Comparison of ENCODE assay signal across 15 cellular contexts in genomic region chr2:46051103-46051502, GRCh38.
DNase-seq lines count a peak whose midpoint lies in the region; ATAC-seq and TF ChIP-seq lines count a peak whose summit lies in the region.
"Had no signal": no experiment of that assay in that cellular context is flagged by ENCODE, and none has a peak within 500 bp of the region (broad histone marks: within the 10 kb centered on the region; RNA-seq: fewer than 3 reads in every experiment).

No MANE protein-coding gene starts in this region.

- no peaks in the 10 kb centered on the region for H4K20me1 ChIP-seq in neural progenitor cell (ENCODE audit: low read depth)

- H3K9me3 ChIP-seq in trophoblast cell (ENCODE audit: insufficient read depth, low read depth, low read length) = peaks cover 3% of the 10 kb centered on the region
- H3K9me3 ChIP-seq in neural progenitor cell (ENCODE audit: low read depth) = no peaks in the 10 kb centered on the region
- H3K9me3 ChIP-seq: BE2C had no signal

- H3K9me3 Mint-ChIP-seq in activated CD8-positive, alpha-beta T cell treated with anti-CD3 and anti-CD28 coated beads for 36 hours = no peaks in the 10 kb centered on the region
- no peaks in the 10 kb centered on the region for H3K9me3 Mint-ChIP-seq in activated CD8-positive, alpha-beta T cell treated with anti-CD3 and anti-CD28 coated beads, Interleukin-2, amount 10 ng/mL, durations not matched to agents 7 days and 5 days (ENCODE audit: insufficient read depth)
- no peaks in the 10 kb centered on the region for H3K9me3 Mint-ChIP-seq in stimulated activated naive CD8-positive, alpha-beta T cell treated with anti-CD3 and anti-CD28 coated beads, Interleukin-15, amount 100 ng/mL, for 72 hours
- peaks cover 2% of the 10 kb centered on the region for H3K9me3 Mint-ChIP-seq in neural progenitor cell
- H3K9me3 Mint-ChIP-seq: GM23338 had no signal

- CTCF ChIA-PET in activated CD8-positive, alpha-beta T cell treated with anti-CD3 and anti-CD28 coated beads for 36 hours (lab: Charles Lee) = interaction anchor here (3.6 kb wide), 1 partner anchor 12 kb away, joined by 18 read pairs; no protein-coding TSS in a partner anchor
- CTCF ChIA-PET in activated CD8-positive, alpha-beta T cell treated with anti-CD3 and anti-CD28 coated beads, Interleukin-2, amount 10 ng/mL, durations not matched to agents 7 days and 5 days (lab: Charles Lee) = interaction anchor here (4.3 kb wide), 1 partner anchor 11 kb away, joined by 30 read pairs; no protein-coding TSS in a partner anchor

- DNase-seq in activated CD8-positive, alpha-beta T cell treated with anti-CD3 and anti-CD28 coated beads for 36 hours = no peak
- no peak for DNase-seq in activated CD8-positive, alpha-beta T cell treated with anti-CD3 and anti-CD28 coated beads, Interleukin-2, amount 10 ng/mL, durations not matched to agents 7 days and 5 days
- no peak for DNase-seq in stimulated activated naive CD8-positive, alpha-beta T cell treated with anti-CD3 and anti-CD28 coated beads, Interleukin-15, amount 100 ng/mL, for 72 hours
- no peak for DNase-seq in stimulated activated naive CD8-positive, alpha-beta T cell treated with anti-CD3 and anti-CD28 coated beads, Interleukin-15, Interleukin-2, amounts not matched to agents 100 U/mL and 50 U/mL, for 24 hours
- DNase-seq in trophoblast cell (no peak), neural progenitor cell (ENCODE audit: low spot score) (no peak)
- no peak for DNase-seq in stimulated activated CD4-positive, alpha-beta T cell treated with anti-CD3 and anti-CD28 coated beads, Interleukin-4, amount 100 ng/mL, for 1 hour
- DNase-seq: 8988T; BE2C; CD4-positive, alpha-beta memory T cell; DMS79 had no signal

- TF ChIP-seq CTCF in activated CD8-positive, alpha-beta T cell treated with anti-CD3 and anti-CD28 coated beads for 36 hours (IDR thresholded peaks at IDR 0.05) = no peak
- TF ChIP-seq CTCF in neural progenitor cell (IDR thresholded peaks at IDR 0.05) = no peak

- no peak overlapping the region for H3K4ac ChIP-seq in trophoblast cell (ENCODE audit: low read depth, low read length)

- H3F3A ChIP-seq in neural progenitor cell (ENCODE audit: low read depth) = no peaks in the 10 kb centered on the region

- H3K18ac ChIP-seq in trophoblast cell (ENCODE audit: low read length) = no peak overlapping the region

- H3K36me3 Mint-ChIP-seq in activated CD8-positive, alpha-beta T cell treated with anti-CD3 and anti-CD28 coated beads for 36 hours (ENCODE audit: low read depth) = no peaks in the 10 kb centered on the region
- no peaks in the 10 kb centered on the region for H3K36me3 Mint-ChIP-seq in activated CD8-positive, alpha-beta T cell treated with anti-CD3 and anti-CD28 coated beads, Interleukin-2, amount 10 ng/mL, durations not matched to agents 7 days and 5 days (ENCODE audit: low read depth)
- peaks cover 4% of the 10 kb centered on the region for H3K36me3 Mint-ChIP-seq in neural progenitor cell

- no peaks in the 10 kb centered on the region for H3K27me3 ChIP-seq in trophoblast cell (ENCODE audit: insufficient read depth, low read length)
- H3K27me3 ChIP-seq in neural progenitor cell = no peaks in the 10 kb centered on the region
- H3K27me3 ChIP-seq: BE2C had no signal

- peak overlapping the region; percentile 22 for H3K14ac ChIP-seq in trophoblast cell (ENCODE audit: low read length)

- H3K9ac ChIP-seq in trophoblast cell (ENCODE audit: low read length) (no peak overlapping the region), neural progenitor cell (no peak overlapping the region)

- peaks cover 2% of the 10 kb centered on the region for H3K79me1 ChIP-seq in trophoblast cell (ENCODE audit: low read length)

- intact Hi-C loops in activated CD8-positive, alpha-beta T cell treated with anti-CD3 and anti-CD28 coated beads for 36 hours (cut with micrococcal nuclease) = no loop called here

- H2BK5ac ChIP-seq in trophoblast cell (ENCODE audit: low read depth, low read length, poor library complexity) = no peak overlapping the region

- H3K4me3 ChIP-seq in trophoblast cell (ENCODE audit: low read depth, low read length) (no peak overlapping the region), neural progenitor cell (no peak overlapping the region)
- H3K4me3 ChIP-seq: GM12878, GM23338 had no signal

- H3K36me3 ChIP-seq in trophoblast cell (ENCODE audit: control insufficient read depth in 1 of 2, insufficient read depth in 2 of 2, low read length in 2 of 2) (no peaks in the 10 kb centered on the region), neural progenitor cell (no peaks in the 10 kb centered on the region)

- H3K4me2 ChIP-seq in trophoblast cell (ENCODE audit: low read length) (no peak overlapping the region), neural progenitor cell (no peak overlapping the region)
- H3K4me2 ChIP-seq: GM23338 had no signal

- H2AFZ ChIP-seq in trophoblast cell (ENCODE audit: insufficient read depth, low read length, poor library complexity) = no peak overlapping the region
- H2AFZ ChIP-seq in neural progenitor cell (replicated peaks) = no peak overlapping the region
- H2AFZ ChIP-seq: GM23338 had no signal

- H3K4me1 ChIP-seq in trophoblast cell (ENCODE audit: control insufficient read depth in 1 of 2, insufficient read depth in 2 of 2, low read length in 2 of 2) (peaks cover 2 to 6% of the 10 kb centered on the region in 2 experiments), neural progenitor cell (no peaks in the 10 kb centered on the region)

- WGBS in trophoblast cell (ENCODE audit: extremely low coverage, insufficient coverage, insufficient read length) = no CpG with 5 or more reads among the region's 1 CpG

- H3K4me1 Mint-ChIP-seq in activated CD8-positive, alpha-beta T cell treated with anti-CD3 and anti-CD28 coated beads for 36 hours (ENCODE audit: low read depth) = peaks cover 11% of the 10 kb centered on the region
- H3K4me1 Mint-ChIP-seq in activated CD8-positive, alpha-beta T cell treated with anti-CD3 and anti-CD28 coated beads, Interleukin-2, amount 10 ng/mL, durations not matched to agents 7 days and 5 days (ENCODE audit: low read depth) = peaks cover 11% of the 10 kb centered on the region
- peaks cover 11% of the 10 kb centered on the region for H3K4me1 Mint-ChIP-seq in stimulated activated naive CD8-positive, alpha-beta T cell treated with anti-CD3 and anti-CD28 coated beads, Interleukin-15, amount 100 ng/mL, for 72 hours
- peaks cover 8% of the 10 kb centered on the region for H3K4me1 Mint-ChIP-seq in neural progenitor cell

- H3K79me2 ChIP-seq in trophoblast cell (ENCODE audit: control insufficient read depth, insufficient read depth, low read length, poor library complexity) (no peaks in the 10 kb centered on the region), neural progenitor cell (ENCODE audit: low read depth) (no peaks in the 10 kb centered on the region)

- no peak overlapping the region for H3K23ac ChIP-seq in trophoblast cell (ENCODE audit: low read length)

- no peak overlapping the region for H3K27ac ChIP-seq in trophoblast cell (ENCODE audit: low read depth, low read length)
- no peak overlapping the region for H3K27ac ChIP-seq in neural progenitor cell
- H3K27ac ChIP-seq: C4-2B, HL-60 had no signal

- H4K91ac ChIP-seq in trophoblast cell (ENCODE audit: low read depth, low read length) = no peak overlapping the region

- H3K4me3 Mint-ChIP-seq in activated CD8-positive, alpha-beta T cell treated with anti-CD3 and anti-CD28 coated beads for 36 hours = no peak overlapping the region
- no peak overlapping the region for H3K4me3 Mint-ChIP-seq in activated CD8-positive, alpha-beta T cell treated with anti-CD3 and anti-CD28 coated beads, Interleukin-2, amount 10 ng/mL, durations not matched to agents 7 days and 5 days
- no peak overlapping the region for H3K4me3 Mint-ChIP-seq in stimulated activated naive CD8-positive, alpha-beta T cell treated with anti-CD3 and anti-CD28 coated beads, Interleukin-15, amount 100 ng/mL, for 72 hours
- no peak overlapping the region for H3K4me3 Mint-ChIP-seq in neural progenitor cell
- H3K4me3 Mint-ChIP-seq: CD4-positive, alpha-beta memory T cell; GM23338 had no signal

- H3K27ac Mint-ChIP-seq in activated CD8-positive, alpha-beta T cell treated with anti-CD3 and anti-CD28 coated beads for 36 hours = no peak overlapping the region
- no peak overlapping the region for H3K27ac Mint-ChIP-seq in activated CD8-positive, alpha-beta T cell treated with anti-CD3 and anti-CD28 coated beads, Interleukin-2, amount 10 ng/mL, durations not matched to agents 7 days and 5 days
- H3K27ac Mint-ChIP-seq in stimulated activated naive CD8-positive, alpha-beta T cell treated with anti-CD3 and anti-CD28 coated beads, Interleukin-15, amount 100 ng/mL, for 72 hours = no peak overlapping the region
- H3K27ac Mint-ChIP-seq in neural progenitor cell = no peak overlapping the region
- H3K27ac Mint-ChIP-seq: GM23338 had no signal

- no peak overlapping the region for H2AK5ac ChIP-seq in trophoblast cell (ENCODE audit: low read length)

- no peak overlapping the region for H2BK12ac ChIP-seq in trophoblast cell (ENCODE audit: low read length)

- POLR2A ChIA-PET in activated CD8-positive, alpha-beta T cell treated with anti-CD3 and anti-CD28 coated beads for 36 hours (lab: Charles Lee) = interaction anchor here (0.6 to 1.7 kb wide), 2 partner anchors 19 to 25 kb away, joined by 3 read pairs; no protein-coding TSS in a partner anchor
- POLR2A ChIA-PET in activated CD8-positive, alpha-beta T cell treated with anti-CD3 and anti-CD28 coated beads, Interleukin-2, amount 10 ng/mL, durations not matched to agents 7 days and 5 days (lab: Charles Lee) = no interaction called here

- no peak overlapping the region for H4K12ac ChIP-seq in trophoblast cell (ENCODE audit: low read depth, low read length)

- no peaks in the 10 kb centered on the region for H3K27me3 Mint-ChIP-seq in activated CD8-positive, alpha-beta T cell treated with anti-CD3 and anti-CD28 coated beads for 36 hours
- H3K27me3 Mint-ChIP-seq in activated CD8-positive, alpha-beta T cell treated with anti-CD3 and anti-CD28 coated beads, Interleukin-2, amount 10 ng/mL, durations not matched to agents 7 days and 5 days (ENCODE audit: low read depth) = no peaks in the 10 kb centered on the region
- H3K27me3 Mint-ChIP-seq in stimulated activated naive CD8-positive, alpha-beta T cell treated with anti-CD3 and anti-CD28 coated beads, Interleukin-15, amount 100 ng/mL, for 72 hours = no peaks in the 10 kb centered on the region
- peaks cover 5% of the 10 kb centered on the region for H3K27me3 Mint-ChIP-seq in neural progenitor cell (ENCODE audit: insufficient read depth, low read depth)
- H3K27me3 Mint-ChIP-seq: CD4-positive, alpha-beta memory T cell had no signal

- no peak overlapping the region for H2BK120ac ChIP-seq in trophoblast cell (ENCODE audit: insufficient read depth, low read length, poor library complexity)

- H4K8ac ChIP-seq in trophoblast cell (ENCODE audit: low read depth, low read length) = no peak overlapping the region

- ATAC-seq in activated CD8-positive, alpha-beta T cell treated with anti-CD3 and anti-CD28 coated beads for 36 hours = peak; percentile 53
- no peak for ATAC-seq in activated CD8-positive, alpha-beta T cell treated with anti-CD3 and anti-CD28 coated beads, Interleukin-2, amount 10 ng/mL, durations not matched to agents 7 days and 5 days
- peak; percentile 71 for ATAC-seq in stimulated activated naive CD8-positive, alpha-beta T cell treated with anti-CD3 and anti-CD28 coated beads, Interleukin-15, amount 100 ng/mL, for 72 hours
- ATAC-seq in stimulated activated naive CD8-positive, alpha-beta T cell treated with anti-CD3 and anti-CD28 coated beads, Interleukin-15, Interleukin-2, amounts not matched to agents 100 U/mL and 50 U/mL, for 24 hours = no peak
- ATAC-seq: GM12878 had no signal

Comparison
In these comparisons a context has a peak if more than half of its experiments do, and no peak if none do; other contexts are left out.
1. ATAC-seq: peak in activated CD8-positive, alpha-beta T cell treated with anti-CD3 and anti-CD28 coated beads for 36 hours (single experiment) and stimulated activated naive CD8-positive, alpha-beta T cell treated with anti-CD3 and anti-CD28 coated beads, Interleukin-15, amount 100 ng/mL, for 72 hours (single experiment); none in activated CD8-positive, alpha-beta T cell treated with anti-CD3 and anti-CD28 coated beads, Interleukin-2, amount 10 ng/mL, durations not matched to agents 7 days and 5 days (single experiment) and stimulated activated naive CD8-positive, alpha-beta T cell treated with anti-CD3 and anti-CD28 coated beads, Interleukin-15, Interleukin-2, amounts not matched to agents 100 U/mL and 50 U/mL, for 24 hours (single experiment).